ENCODE assay signal across 1 cellular context in genomic region chr1:40312238-40313205, GRCh38.
TF ChIP-seq lines count a peak whose summit lies in the region.

No MANE protein-coding gene starts in this region.

TF ChIP-seq in HEK293, 187 proteins besides CTCF, POLR2A, EP300 and RAD21 (continued from another document):
- TF ChIP-seq PATZ1 (tag by site-specific recombination; IDR thresholded peaks at IDR 0.05) (no peak), ZNF280D (tag by site-specific recombination; IDR thresholded peaks at IDR 0.05) (no peak)
TF ChIP-seq in HEK293: peak in this region for 4.
